8 cellular contexts compared by ENCODE assay signal in genomic region chr1:156129687-156130577, GRCh38. TPM values are rescaled to one million over a fixed set of nuclear protein-coding genes. Genes with fewer than 3 reads are reported as not detected.
DNase-seq lines count a peak whose midpoint lies in the region; ATAC-seq and TF ChIP-seq lines count a peak whose summit lies in the region.

No MANE protein-coding gene starts in this region.

- H3K9ac ChIP-seq in SU-DHL-6 (ENCODE audit: low read length), result no peak overlapping the region

- H3K4me2 ChIP-seq in SU-DHL-6 (ENCODE audit: low read depth, low read length, poor library complexity, severe bottlenecking), result no peak overlapping the region

- intact Hi-C loops in left ventricle myocardium inferior (cut with micrococcal nuclease) (loop anchor here (2.0 kb wide), 1 partner anchor 33 kb away; no protein-coding TSS in a partner anchor), prostate gland (cut with DNase I) (loop anchor here (1.0 kb wide), 1 partner anchor 33 kb away; no protein-coding TSS in a partner anchor)

- DNase-seq in G401 (ENCODE audit: low spot score), result peak; percentile 73
- peak; percentile 85 for DNase-seq in NAMALWA (ENCODE audit: low spot score)
- DNase-seq in amniotic epithelial cell (ENCODE audit: low read depth), result peak; percentile 94
- peak; percentile 80 for DNase-seq in left ventricle myocardium inferior
- DNase-seq in prostate gland (ENCODE audit: low spot score), result peak; percentile 82

- H3K79me2 ChIP-seq in SU-DHL-6 (ENCODE audit: insufficient read depth, low read length), result no peaks in the 10 kb centered on the region

- 21% methylated on average over 6 of the region's 7 CpGs for WGBS in prostate gland
- WGBS in urinary bladder, result 14% methylated on average over 7 of the region's 7 CpGs

- H3K27ac ChIP-seq in SU-DHL-6 (ENCODE audit: low read depth, low read length) (no peak overlapping the region), left ventricle myocardium inferior (replicated peaks) (peak overlapping the region; percentile 97), prostate gland (peak overlapping the region; percentile 80 to 86), urinary bladder (ENCODE audit: low read depth) (peak overlapping the region; percentile 80)

- no peaks in the 10 kb centered on the region for H4K20me1 ChIP-seq in SU-DHL-6 (ENCODE audit: low read depth, low read length)

- H3K4me1 ChIP-seq in left ventricle myocardium inferior (peaks cover 74% of the 10 kb centered on the region), prostate gland (replicated peaks) (peaks cover 23% of the 10 kb centered on the region), urinary bladder (ENCODE audit: insufficient read depth) (peaks cover 1% of the 10 kb centered on the region)

- H3K9me3 ChIP-seq in SU-DHL-6 (ENCODE audit: insufficient read depth, low read length) (no peaks in the 10 kb centered on the region), left ventricle myocardium inferior (replicated peaks) (no peaks in the 10 kb centered on the region), prostate gland (no peaks in the 10 kb centered on the region)

- H2AFZ ChIP-seq in SU-DHL-6 (ENCODE audit: low read depth, low read length, severe bottlenecking), result no peak overlapping the region

- H3K36me3 ChIP-seq in SU-DHL-6 (ENCODE audit: low read length), result no peaks in the 10 kb centered on the region
- peaks cover 45% of the 10 kb centered on the region for H3K36me3 ChIP-seq in left ventricle myocardium inferior
- peaks cover 14 to 23% of the 10 kb centered on the region in 2 donors for H3K36me3 ChIP-seq in prostate gland
- H3K36me3 ChIP-seq in urinary bladder (ENCODE audit: insufficient read depth), result peaks cover 3% of the 10 kb centered on the region

- no peak for ATAC-seq in HG03439 (IDR thresholded peaks at IDR 0.05; ENCODE audit: unreplicated experiment)

- no peaks in the 10 kb centered on the region for H3K27me3 ChIP-seq in SU-DHL-6 (ENCODE audit: low read length)
- H3K27me3 ChIP-seq in left ventricle myocardium inferior (ENCODE audit: low read depth), result no peaks in the 10 kb centered on the region
- H3K27me3 ChIP-seq in prostate gland (replicated peaks; ENCODE audit: insufficient read depth), result no peaks in the 10 kb centered on the region

- TF ChIP-seq CTCF in SU-DHL-6 (IDR thresholded peaks at IDR 0.05; ENCODE audit: insufficient read depth, low read length, poor library complexity, severe bottlenecking) (peak; percentile 81), left ventricle myocardium inferior (IDR thresholded peaks at IDR 0.05; ENCODE audit: borderline replicate concordance) (peak; percentile 99), prostate gland (IDR thresholded peaks at IDR 0.05) (peak; percentile 90 to 100 (median 97))

- TF ChIP-seq POLR2A in prostate gland (IDR thresholded peaks at IDR 0.05), result peak; percentile 51

- no peak overlapping the region for H3K4me3 ChIP-seq in SU-DHL-6 (ENCODE audit: insufficient read depth, low read length, poor library complexity, severe bottlenecking)
- H3K4me3 ChIP-seq in left ventricle myocardium inferior, result peak overlapping the region; percentile 50
- H3K4me3 ChIP-seq in prostate gland, result no peak overlapping the region
- H3K4me3 ChIP-seq in urinary bladder (ENCODE audit: low read depth, low read length), result no peak overlapping the region

- H3K9me2 ChIP-seq in SU-DHL-6 (replicated peaks; ENCODE audit: insufficient read depth, low read length), result no peaks in the 10 kb centered on the region

- no peaks in the 10 kb centered on the region for H3F3A ChIP-seq in SU-DHL-6 (ENCODE audit: insufficient read depth)

- in situ Hi-C loops in G401 (cut with HindIII; ENCODE audit: low sequenced_read_pairs), result loop anchor here (10.0 kb wide), 2 partner anchors 95 to 185 kb away; partner anchors contain the start of gene RXFP4

RNA-seq across cellular contexts. Expression of gene LMNA, which starts 15.4 kb away (rescaled TPM):
- total RNA-seq in G401 (2014; rRNA removed; shearing (Covaris generic)), result 314 and 341 TPM in 2 replicates
- total RNA-seq in left ventricle myocardium inferior (236 TPM), prostate gland (100 to 1,000 TPM; 227 to 265 TPM), urinary bladder (224 TPM)
- 306 TPM for polyA plus RNA-seq in urinary bladder

RNA-seq across cellular contexts. Expression of gene SEMA4A, which starts 23.5 kb away (rescaled TPM):
- total RNA-seq in G401 (2014; rRNA removed; shearing (Covaris generic)), result 1.8 and 2.0 TPM in 2 replicates
- 1.0 TPM for total RNA-seq in left ventricle myocardium inferior
- 10 to 100 TPM; 22.9 to 44.9 TPM for total RNA-seq in prostate gland
- total RNA-seq in urinary bladder, result 7.3 TPM
- polyA plus RNA-seq in urinary bladder, result 7.0 TPM

RNA-seq across cellular contexts. Expression of gene MEX3A, which starts 47.7 kb away (rescaled TPM):
- 21.0 and 21.2 TPM in 2 replicates for total RNA-seq in G401 (2014; rRNA removed; shearing (Covaris generic))
- total RNA-seq in left ventricle myocardium inferior (0.16 TPM), prostate gland (1 to 10 TPM; 3.3 to 5.7 TPM), urinary bladder (7.2 TPM)
- polyA plus RNA-seq in urinary bladder, result 0.76 TPM
